8 cellular contexts compared by ENCODE assay signal in the genomic region with DNA sequence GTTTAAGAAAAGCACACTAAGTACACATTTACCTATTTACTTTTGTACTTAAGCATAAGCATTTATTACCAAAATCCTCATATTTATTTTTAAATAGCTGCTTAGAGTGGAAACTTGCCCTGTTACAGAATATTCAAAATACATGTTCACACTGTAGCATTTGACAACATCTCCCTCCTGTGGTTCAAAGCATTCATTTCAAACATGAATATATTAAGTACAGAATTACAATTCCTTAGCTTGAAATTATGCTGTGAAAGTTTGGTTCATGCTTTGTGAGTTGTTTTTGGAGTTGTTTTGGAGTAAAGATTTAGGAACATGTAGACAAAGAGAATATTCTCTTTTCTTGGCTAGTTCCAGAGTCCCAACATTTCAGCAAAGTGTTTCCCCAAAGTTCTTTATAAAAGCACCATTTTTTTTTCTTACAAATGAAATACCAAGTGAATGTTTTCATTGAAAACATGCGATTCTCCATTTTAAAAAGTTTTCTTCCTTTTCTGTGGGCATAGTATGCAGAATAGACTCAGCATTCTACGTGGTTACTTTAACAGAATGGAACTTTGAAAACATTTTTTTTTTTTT. TPM values are rescaled to one million over a fixed set of nuclear protein-coding genes. Genes with fewer than 3 reads are reported as not detected.
DNase-seq lines count a peak whose midpoint lies in the region; ATAC-seq, FAIRE-seq and TF ChIP-seq lines count a peak whose summit lies in the region.

No MANE protein-coding gene starts in this region.

- peaks cover 3% of the 10 kb centered on the region for H3K36me3 ChIP-seq in CD4-positive, alpha-beta memory T cell (ENCODE audit: insufficient read depth, low read length)
- H3K36me3 ChIP-seq in kidney (ENCODE audit: control insufficient read depth in 1 of 2, insufficient read depth in 2 of 2, low read length in 2 of 2) (peaks cover 0 to 2% of the 10 kb centered on the region in 2 donors), uterus (no peaks in the 10 kb centered on the region)

- no peak overlapping the region for H3K9ac ChIP-seq in kidney (ENCODE audit: low read length in 2 of 2)

- H3K4me1 ChIP-seq in CD4-positive, alpha-beta memory T cell (ENCODE audit: insufficient read depth, low read length), result peaks cover 5% of the 10 kb centered on the region
- H3K4me1 ChIP-seq in kidney (ENCODE audit: control insufficient read depth in 1 of 2, insufficient read depth in 1 of 2, low read depth in 1 of 2, low read length in 2 of 2) (no peaks in the 10 kb centered on the region), uterus (no peaks in the 10 kb centered on the region)

- FAIRE-seq in kidney (lab: Jason Lieb, UNC), result peak; percentile 79

- H3K27ac Mint-ChIP-seq in CD4-positive, alpha-beta memory T cell, result peak overlapping the region in 6 of 7 donors; percentile 1 to 60 (median 36)
- no peak overlapping the region for H3K27ac Mint-ChIP-seq in activated T-helper 17 cell treated with anti-CD3 and anti-CD28 coated beads, Interleukin-2, amount 50 U/mL, for 72 hours

- H3K9me3 Mint-ChIP-seq in CD4-positive, alpha-beta memory T cell, result no peaks in the 10 kb centered on the region
- no peaks in the 10 kb centered on the region for H3K9me3 Mint-ChIP-seq in activated T-helper 17 cell treated with anti-CD3 and anti-CD28 coated beads, Interleukin-2, amount 50 U/mL, for 72 hours

- H3K4me3 Mint-ChIP-seq in CD4-positive, alpha-beta memory T cell, result no peak overlapping the region
- no peak overlapping the region for H3K4me3 Mint-ChIP-seq in activated T-helper 17 cell treated with anti-CD3 and anti-CD28 coated beads, Interleukin-2, amount 50 U/mL, for 72 hours

- intact Hi-C loops in CD4-positive, alpha-beta memory T cell (cut with micrococcal nuclease), result loop anchor here (1.0 kb wide), 2 partner anchors 106 to 112 kb away; no protein-coding TSS in a partner anchor
- intact Hi-C loops in kidney (cut with DNase I) (no loop called here), uterus (cut with DNase I; ENCODE audit: low total_unique reads) (no loop called here), lower leg skin (cut with DNase I; ENCODE audit: low total_unique reads) (no loop called here)

- POLR2A ChIA-PET in CD4-positive, alpha-beta memory T cell (lab: Charles Lee; ENCODE audit: partially characterized antibody), result interaction anchor here (0.7 to 1.6 kb wide), 9 partner anchors 14 to 125 kb away, joined by 3 to 17 read pairs (median 3); no protein-coding TSS in a partner anchor

- H3K4me1 Mint-ChIP-seq in CD4-positive, alpha-beta memory T cell, result peaks cover 0 to 9% (median 5%) of the 10 kb centered on the region in 4 donors
- peaks cover 5% of the 10 kb centered on the region for H3K4me1 Mint-ChIP-seq in activated T-helper 17 cell treated with anti-CD3 and anti-CD28 coated beads, Interleukin-2, amount 50 U/mL, for 72 hours

- peaks cover 11 to 22% of the 10 kb centered on the region in 2 donors for H3K36me3 Mint-ChIP-seq in CD4-positive, alpha-beta memory T cell
- peaks cover 44% of the 10 kb centered on the region for H3K36me3 Mint-ChIP-seq in activated T-helper 17 cell treated with anti-CD3 and anti-CD28 coated beads, Interleukin-2, amount 50 U/mL, for 72 hours (ENCODE audit: low read depth)

- CTCF ChIA-PET in CD4-positive, alpha-beta memory T cell (lab: Charles Lee; ENCODE audit: partially characterized antibody), result interaction anchor here (0.6 to 3.1 kb wide), 16 partner anchors 10 to 237 kb away, joined by 3 to 15 read pairs (median 5); no protein-coding TSS in a partner anchor

- ATAC-seq in activated T-helper 17 cell treated with anti-CD3 and anti-CD28 coated beads, Interleukin-2, amount 50 U/mL, for 72 hours (replicated peaks), result peak; percentile 54
- ATAC-seq in GM21619 (IDR thresholded peaks at IDR 0.05; ENCODE audit: unreplicated experiment), result no peak
- no peak for ATAC-seq in GM18502 (IDR thresholded peaks at IDR 0.05; ENCODE audit: poor library complexity, unreplicated experiment)

- H3K4me3 ChIP-seq in CD4-positive, alpha-beta memory T cell (ENCODE audit: low read length in 2 of 2), result no peak overlapping the region
- H3K4me3 ChIP-seq in kidney (ENCODE audit: low read length in 2 of 2) (peak overlapping the region in 1 of 2 donors; percentile 29), uterus (no peak overlapping the region), lower leg skin (ENCODE audit: low read depth, poor library complexity, severe bottlenecking) (no peak overlapping the region)

- H3K9me3 ChIP-seq in CD4-positive, alpha-beta memory T cell (ENCODE audit: control insufficient read depth in 1 of 2, low read length in 2 of 2), result no peaks in the 10 kb centered on the region
- H3K9me3 ChIP-seq in kidney (ENCODE audit: control insufficient read depth in 1 of 2, low read length in 2 of 2), result no peaks in the 10 kb centered on the region
- no peaks in the 10 kb centered on the region for H3K9me3 ChIP-seq in uterus

- 73 to 80% methylated on average over 2 of the region's 2 CpGs for WGBS in lower leg skin, 2 donors

- TF ChIP-seq CTCF in kidney (IDR thresholded peaks at IDR 0.05; ENCODE audit: borderline replicate concordance, extremely low read depth, insufficient read depth) (peak; percentile 55), uterus (IDR thresholded peaks at IDR 0.05) (peak; percentile 59 to 80 (median 62)), lower leg skin (IDR thresholded peaks at IDR 0.05) (no peak)

- peak in 4 of 5 donors; percentile 43 to 57 (median 47) for DNase-seq in CD4-positive, alpha-beta memory T cell
- DNase-seq in HT-29 (ENCODE audit: low spot score), result peak; percentile 72
- DNase-seq in kidney, result no peak
- no peak for DNase-seq in uterus
- no peak for DNase-seq in lower leg skin (ENCODE audit: low spot score in 2 of 2)

- no peaks in the 10 kb centered on the region for H3K27me3 Mint-ChIP-seq in CD4-positive, alpha-beta memory T cell
- no peaks in the 10 kb centered on the region for H3K27me3 Mint-ChIP-seq in activated T-helper 17 cell treated with anti-CD3 and anti-CD28 coated beads, Interleukin-2, amount 50 U/mL, for 72 hours

- TF ChIP-seq POLR2A in uterus (IDR thresholded peaks at IDR 0.05) (no peak), lower leg skin (IDR thresholded peaks at IDR 0.05) (no peak)

- no peaks in the 10 kb centered on the region for H3K27me3 ChIP-seq in CD4-positive, alpha-beta memory T cell (ENCODE audit: insufficient read depth, low read length)
- H3K27me3 ChIP-seq in uterus, result no peaks in the 10 kb centered on the region

- no peak overlapping the region for H3K27ac ChIP-seq in CD4-positive, alpha-beta memory T cell (ENCODE audit: low read depth, low read length)
- no peak overlapping the region for H3K27ac ChIP-seq in kidney (ENCODE audit: low read depth in 2 of 2, low read length in 2 of 2)
- no peak overlapping the region for H3K27ac ChIP-seq in uterus

RNA-seq across cellular contexts. Expression of gene TUBD1, which starts 33.2 kb away (rescaled TPM):
- 10 to 100 TPM; 42.4 to 44.0 TPM for total RNA-seq in CD4-positive, alpha-beta memory T cell
- polyA plus RNA-seq in CD4-positive, alpha-beta memory T cell, result 10 to 100 TPM; 13.6 to 22.6 TPM
- total RNA-seq in HT-29 (2014; rRNA removed; shearing (Covaris generic)), result 3.3 and 3.5 TPM in 2 replicates
- 10 to 100 TPM; 12.8 to 18.1 TPM for total RNA-seq in activated T-helper 17 cell treated with anti-CD3 and anti-CD28 coated beads, Interleukin-2, amount 50 U/mL, for 72 hours
- total RNA-seq in kidney (11.9 TPM), uterus (10 to 100 TPM in 3 of 4 donors, 1 to 10 TPM in 1; 7.7 to 62.9 (median 18.7) TPM), lower leg skin (10 to 100 TPM in 2 of 4 donors, 1 to 10 TPM in 2; 8.2 to 22.5 (median 13.2) TPM)
- polyA plus RNA-seq in kidney (ENCODE audit: insufficient read depth, low read depth, low replicate concordance), result 6.8 TPM

RNA-seq across cellular contexts. Expression of gene RPS6KB1, which starts 33.4 kb away (rescaled TPM):
- 10 to 100 TPM; 57.2 to 67.4 TPM for total RNA-seq in CD4-positive, alpha-beta memory T cell
- 10 to 100 TPM; 21.2 to 27.1 TPM for polyA plus RNA-seq in CD4-positive, alpha-beta memory T cell
- total RNA-seq in HT-29 (2014; rRNA removed; shearing (Covaris generic)), result 18.8 and 21.5 TPM in 2 replicates
- total RNA-seq in activated T-helper 17 cell treated with anti-CD3 and anti-CD28 coated beads, Interleukin-2, amount 50 U/mL, for 72 hours, result 10 to 100 TPM; 55.2 to 79.8 TPM
- 34.8 TPM for total RNA-seq in kidney
- 10.5 TPM for polyA plus RNA-seq in kidney (ENCODE audit: insufficient read depth, low read depth, low replicate concordance)
- 10 to 100 TPM; 19.2 to 86.2 (median 55.8) TPM for total RNA-seq in uterus
- total RNA-seq in lower leg skin, result 10 to 100 TPM; 21.3 to 52.5 (median 28.2) TPM

Comparison
In these comparisons a context has a peak if more than half of its experiments do, and no peak if none do; other contexts are left out.
1. DNase-seq: peak in CD4-positive, alpha-beta memory T cell (4 of 5) and HT-29 (single experiment); none in kidney (single experiment), uterus (0 of 2) and lower leg skin (0 of 2).
2. CTCF ChIP-seq: peak in kidney (single experiment) and uterus (4 of 4); none in lower leg skin (0 of 3).